9 cellular contexts compared by ENCODE assay signal in genomic region chr11:3159296-3160190, GRCh38. TPM values are rescaled to one million over a fixed set of nuclear protein-coding genes. Genes with fewer than 3 reads are reported as not detected.
DNase-seq lines count a peak whose midpoint lies in the region; ATAC-seq, FAIRE-seq and TF ChIP-seq lines count a peak whose summit lies in the region.
"Had no signal": no experiment of that assay in that cellular context is flagged by ENCODE, and none has a peak within 500 bp of the region (broad histone marks: within the 10 kb centered on the region; RNA-seq: fewer than 3 reads in every experiment).

No MANE protein-coding gene starts in this region.

- peak; percentile 63 for ATAC-seq in left ventricle myocardium superior
- ATAC-seq in pancreas = peak in 2 of 4 donors; percentile 14 to 35
- no peak for ATAC-seq in GM18873 (IDR thresholded peaks at IDR 0.05; ENCODE audit: low FRiP score, unreplicated experiment)

- H3K9me3 ChIP-seq in adipocyte (ENCODE audit: control insufficient read depth, low read length) = no peaks in the 10 kb centered on the region
- H3K9me3 ChIP-seq in pancreas = no peaks in the 10 kb centered on the region

- peak overlapping the region; percentile 64 for H3K4me3 ChIP-seq in AG09309 (ENCODE audit: control insufficient read depth, low read depth, low read length)
- H3K4me3 ChIP-seq in adipocyte (ENCODE audit: low read length) = peak overlapping the region; percentile 84
- H3K4me3 ChIP-seq in pancreas = peak overlapping the region in 3 of 4 donors; percentile 5 to 45 (median 28)

- H3K4me1 ChIP-seq in adipocyte (ENCODE audit: control insufficient read depth, insufficient read depth, low read length) (peaks cover 59% of the 10 kb centered on the region), pancreas (peaks cover 0 to 17% (median 6%) of the 10 kb centered on the region in 3 donors)

- FAIRE-seq in pancreas (lab: Jason Lieb, UNC) = no peak

- H3K36me3 ChIP-seq in adipocyte (ENCODE audit: control insufficient read depth, insufficient read depth, low read length, severe bottlenecking) (no peaks in the 10 kb centered on the region), pancreas (no peaks in the 10 kb centered on the region)

- TF ChIP-seq CTCF in AG09309 (IDR thresholded peaks at IDR 0.05; ENCODE audit: control insufficient read depth, insufficient read depth, low read depth, low read length, missing control alignments) (no peak), pancreas (IDR thresholded peaks at IDR 0.05) (no peak)

- H3K9ac ChIP-seq in adipocyte (ENCODE audit: low read length) = peak overlapping the region; percentile 81

- H3K27me3 ChIP-seq in adipocyte (replicated peaks; ENCODE audit: control insufficient read depth, insufficient read depth, low read length) = no peaks in the 10 kb centered on the region
- no peaks in the 10 kb centered on the region for H3K27me3 ChIP-seq in pancreas

- DNase-seq in AG09309 (ENCODE audit: low read depth) (no peak), adipocyte (ENCODE audit: low read depth) (no peak), left ventricle myocardium superior (peak; percentile 91), pancreas (peak in 5 of 6 donors; percentile 33 to 87 (median 72)), cortex of kidney (lab: John Stamatoyannopoulos, UW) (no peak)
- DNase-seq in activated CD4-positive, alpha-beta T cell treated with anti-CD3 and anti-CD28 coated beads for 4 hours = no peak
- DNase-seq in NK-92 treated with Interleukin-12 subunit alpha and Interleukin-12 subunit beta, amount 100 ng/mL, for 24 hours (lab: John Stamatoyannopoulos, UW) = no peak
- DNase-seq: naive B cell had no signal

- intact Hi-C loops in left ventricle myocardium superior (cut with micrococcal nuclease) = no loop called here
- intact Hi-C loops in pancreas (cut with DNase I) = loop anchor here in 1 of 3 donors (10.0 kb wide), 1 partner anchor 65 kb away; no protein-coding TSS in a partner anchor

- WGBS in pancreas, 2 donors = 50 to 51% methylated on average over 13 to 14 of the region's 14 CpGs

- H3K27ac ChIP-seq in pancreas = no peak overlapping the region

RNA-seq across cellular contexts. Expression of gene OSBPL5, which starts 5.6 kb away (rescaled TPM):
- total RNA-seq in left ventricle myocardium superior (15.9 TPM), pancreas (10 to 100 TPM in 4 of 6 donors, 1 to 10 TPM in 2; 9.8 to 16.7 (median 10.6) TPM)
- 10 to 100 TPM; 12.6 to 14.9 TPM for polyA plus RNA-seq in pancreas

RNA-seq across cellular contexts. Expression of gene MRGPRG, which starts 59.1 kb away (rescaled TPM):
- total RNA-seq in left ventricle myocardium superior = not detected
- total RNA-seq in pancreas = not detected
- not detected for polyA plus RNA-seq in pancreas

Comparison
In these comparisons a context has a peak if more than half of its experiments do, and no peak if none do; other contexts are left out.
1. DNase-seq: peak in left ventricle myocardium superior (single experiment) and pancreas (5 of 6); none in AG09309 (single experiment), adipocyte (single experiment), activated CD4-positive, alpha-beta T cell treated with anti-CD3 and anti-CD28 coated beads for 4 hours (0 of 2), cortex of kidney (single experiment) and NK-92 treated with Interleukin-12 subunit alpha and Interleukin-12 subunit beta, amount 100 ng/mL, for 24 hours (single experiment).
2. H3K4me3 ChIP-seq: peak in every context shown above with its lines; median percentile 84 in adipocyte; 64 in AG09309; 28 in pancreas.